Comparison of ENCODE assay signal across 8 cellular contexts in the genomic region with DNA sequence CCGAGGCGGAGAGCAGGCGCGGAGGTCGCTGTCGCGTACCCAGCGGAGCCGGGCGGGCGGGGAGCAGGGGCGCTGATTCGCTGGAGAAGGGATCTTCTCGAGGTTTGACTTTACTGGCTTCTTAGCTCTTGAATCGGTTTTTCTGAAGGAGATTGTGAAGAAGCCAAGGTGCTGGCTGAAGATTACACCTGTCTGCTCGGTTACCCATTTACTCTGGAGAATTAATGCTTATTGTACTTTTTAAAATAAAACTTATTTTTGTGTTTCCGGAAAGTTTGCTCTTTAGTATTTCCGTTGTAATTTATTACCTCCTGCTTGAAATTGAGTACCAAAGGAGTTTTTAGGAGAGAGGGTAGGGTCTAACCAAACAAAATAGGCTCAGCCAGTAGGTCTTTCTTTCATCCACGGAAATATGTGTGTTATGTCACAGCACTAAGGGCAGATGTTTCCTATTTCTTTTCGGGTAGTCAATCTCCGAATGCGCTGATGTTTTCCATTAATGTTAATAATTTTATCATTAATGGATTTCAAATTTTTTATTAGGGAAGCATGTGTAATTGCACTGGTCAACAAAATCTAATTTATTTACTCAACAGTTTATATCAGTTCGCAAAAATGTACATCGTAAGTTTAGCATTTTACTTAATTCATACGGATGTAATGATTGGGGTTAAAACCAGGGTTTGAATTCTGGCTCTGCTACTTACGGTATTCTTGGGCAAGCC. TPM values are rescaled to one million over a fixed set of nuclear protein-coding genes. Genes with fewer than 3 reads are reported as not detected.
DNase-seq lines count a peak whose midpoint lies in the region; ATAC-seq and TF ChIP-seq lines count a peak whose summit lies in the region.

No MANE protein-coding gene starts in this region.

- CTCF ChIA-PET in Panc1 (lab: Charles Lee) = interaction anchor here (0.9 to 1.5 kb wide), 3 partner anchors 20 to 250 kb away, joined by 3 to 11 read pairs (median 3); no protein-coding TSS in a partner anchor

- no peak for TF ChIP-seq CTCF in Panc1 (IDR thresholded peaks at IDR 0.05)

- intact Hi-C loops in Panc1 (cut with micrococcal nuclease; ENCODE audit: unreplicated experiment) = loop anchor here (2.0 to 5.0 kb wide), 2 partner anchors 66 to 245 kb away; no protein-coding TSS in a partner anchor

- H3K4me3 ChIP-seq in Panc1 (ENCODE audit: low read depth in 2 of 2, low read length in 2 of 2) = peak overlapping the region; percentile 79 to 91

- H3K4me1 ChIP-seq in Panc1 (ENCODE audit: control insufficient read depth, insufficient read depth, low read length) = peaks cover 26% of the 10 kb centered on the region

- H3K27ac ChIP-seq in Panc1 (ENCODE audit: low read length) = peak overlapping the region; percentile 98
- H3K27ac ChIP-seq in epithelial cell of prostate = peak overlapping the region; percentile 91

- POLR2A ChIA-PET in Panc1 (lab: Charles Lee) = interaction anchor here (0.6 to 2.2 kb wide), 7 partner anchors 27 to 1938 kb away, joined by 3 to 11 read pairs (median 5); partner anchors contain the start of gene CTBS

- no peak for DNase-seq in Panc1 (ENCODE audit: low read depth, low spot score)
- DNase-seq in epithelial cell of prostate (ENCODE audit: low read depth, low spot score) = no peak
- peak; percentile 10 for DNase-seq in pons (ENCODE audit: low spot score)
- no peak for DNase-seq in cerebellar nuclear complex (lab: John Stamatoyannopoulos, UW)
- DNase-seq in activated CD8-positive, alpha-beta memory T cell treated with anti-CD3 and anti-CD28 coated beads, Interleukin-2, amount 50 U/mL, for 48 hours = no peak
- DNase-seq in dedifferentiated amniotic fluid mesenchymal stem cell (ENCODE audit: extremely low spot score) = no peak

- BruUV-seq in Panc1 (replicated peaks; lab: Mats Ljungman, UMichigan) = TSS peak; percentile 85

- peaks cover 3% of the 10 kb centered on the region; the same call in 1 of the 2 replicates for H3K36me3 ChIP-seq in Panc1 (ENCODE audit: control insufficient read depth, insufficient read depth, low read length)

- H3K27me3 ChIP-seq in Panc1 (ENCODE audit: control insufficient read depth, insufficient read depth, low read length) = no peaks in the 10 kb centered on the region

- ATAC-seq in GM18861 (IDR thresholded peaks at IDR 0.05; ENCODE audit: unreplicated experiment) (peak; percentile 1), Panc1 (no peak), GM19397 (IDR thresholded peaks at IDR 0.05; ENCODE audit: unreplicated experiment) (no peak)

- in situ Hi-C loops in Panc1 (cut with HindIII; ENCODE audit: low pct_unique_long_range_greater_than_20kb, low sequenced_read_pairs) = no loop called here

- H3K9me3 ChIP-seq in Panc1 (ENCODE audit: control insufficient read depth, insufficient read depth, low read depth, low read length) = peaks cover 4% of the 10 kb centered on the region; the same call in 1 of the 2 replicates

RNA-seq across cellular contexts. Expression of gene GNG5, which starts 0.5 kb away (rescaled TPM):
- total RNA-seq in Panc1 (2021; ENCODE audit: unreplicated experiment) = 283 TPM
- polyA plus RNA-seq in Panc1 (2012; ENCODE audit: insufficient read length) = 460 TPM

RNA-seq across cellular contexts. Expression of gene SPATA1, which starts 0.7 kb away (rescaled TPM):
- total RNA-seq in Panc1 (2021; ENCODE audit: unreplicated experiment) = 5.0 TPM
- polyA plus RNA-seq in Panc1 (2012; ENCODE audit: insufficient read length) = 2.4 TPM

RNA-seq across cellular contexts. Expression of gene RPF1, which starts 27.8 kb away (rescaled TPM):
- total RNA-seq in Panc1 (2021; ENCODE audit: unreplicated experiment) = 73.0 TPM
- 43.2 TPM for polyA plus RNA-seq in Panc1 (2012; ENCODE audit: insufficient read length)
